Comparison of ENCODE assay signal across 14 cellular contexts in genomic region chr7:116726713-116727431, GRCh38. TPM values are rescaled to one million over a fixed set of nuclear protein-coding genes. Genes with fewer than 3 reads are reported as not detected.
DNase-seq lines count a peak whose midpoint lies in the region; ATAC-seq and TF ChIP-seq lines count a peak whose summit lies in the region.
"Had no signal": no experiment of that assay in that cellular context is flagged by ENCODE, and none has a peak within 500 bp of the region (broad histone marks: within the 10 kb centered on the region; RNA-seq: fewer than 3 reads in every experiment).

No MANE protein-coding gene starts in this region.

- peaks cover 4% of the 10 kb centered on the region for H3K36me3 Mint-ChIP-seq in progenitor cell of endocrine pancreas (ENCODE audit: insufficient read depth)

- TF ChIP-seq CTCF in PC-9 (conservative IDR thresholded peaks at IDR 0.05): no peak
- no peak for TF ChIP-seq CTCF in hepatocyte (IDR thresholded peaks at IDR 0.05; ENCODE audit: poor library complexity)
- TF ChIP-seq CTCF in progenitor cell of endocrine pancreas (IDR thresholded peaks at IDR 0.05; ENCODE audit: unreplicated experiment): no peak

- peak overlapping the region; percentile 40 for H3K27ac Mint-ChIP-seq in progenitor cell of endocrine pancreas
- H3K27ac Mint-ChIP-seq: activated CD8-positive, alpha-beta T cell treated with anti-CD3 and anti-CD28 coated beads for 36 hours had no signal

- H3K27me3 ChIP-seq in PC-9 (ENCODE audit: insufficient read depth, low read depth) (no peaks in the 10 kb centered on the region), hepatocyte (no peaks in the 10 kb centered on the region)
- H3K27me3 ChIP-seq: thyroid gland had no signal

- peaks cover 14% of the 10 kb centered on the region; the same call in 1 of the 2 replicates for H3F3A ChIP-seq in PC-9 (ENCODE audit: insufficient read depth, low read depth)

- H3K4me2 ChIP-seq in PC-9 (peak overlapping the region; percentile 29; the same call in 1 of the 2 replicates), hepatocyte (peak overlapping the region; percentile 53)

- WGBS in hepatocyte (ENCODE audit: low lambda C conversion rate, missing lambda C conversion rate): 58% methylated on average over 4 of the region's 4 CpGs

- no peak overlapping the region for H3K27ac ChIP-seq in PC-9
- H3K27ac ChIP-seq in hepatocyte: peak overlapping the region; percentile 69
- H3K27ac ChIP-seq: thyroid gland had no signal

- 0 out of 2 replicates have a peak, but pooled peaks cover 3% of the 10 kb centered on the region for H4K20me1 ChIP-seq in PC-9 (ENCODE audit: insufficient read depth)
- no peaks in the 10 kb centered on the region for H4K20me1 ChIP-seq in hepatocyte (ENCODE audit: insufficient read depth, poor library complexity, severe bottlenecking)

- peaks cover 31% of the 10 kb centered on the region for H3K4me1 ChIP-seq in PC-9 (replicated peaks; ENCODE audit: insufficient read depth)
- peaks cover 27% of the 10 kb centered on the region for H3K4me1 ChIP-seq in hepatocyte (ENCODE audit: insufficient read depth)

- no peak for TF ChIP-seq POLR2A in GM18505 (IDR thresholded peaks at IDR 0.05; ENCODE audit: borderline replicate concordance, extremely low read depth, insufficient read depth, insufficient read length)

- no peak overlapping the region for H3K4me3 Mint-ChIP-seq in progenitor cell of endocrine pancreas (ENCODE audit: low read depth)
- H3K4me3 Mint-ChIP-seq: activated CD8-positive, alpha-beta T cell treated with anti-CD3 and anti-CD28 coated beads for 36 hours had no signal

- CTCF ChIA-PET in PC-9 (lab: Charles Lee): interaction anchor here (0.5 kb wide), 1 partner anchor 546 kb away, joined by 4 read pairs; no protein-coding TSS in a partner anchor

- no peaks in the 10 kb centered on the region for H3K27me3 Mint-ChIP-seq in progenitor cell of endocrine pancreas

- H2AFZ ChIP-seq in PC-9 (no peak overlapping the region), hepatocyte (no peak overlapping the region)

- H3K4me3 ChIP-seq in PC-9 (no peak overlapping the region), hepatocyte (no peak overlapping the region)
- H3K4me3 ChIP-seq: thyroid gland had no signal

- H3K9me3 ChIP-seq in PC-9 (ENCODE audit: insufficient read depth, low read depth) (no peaks in the 10 kb centered on the region), hepatocyte (ENCODE audit: low read depth) (no peaks in the 10 kb centered on the region)
- H3K9me3 ChIP-seq: thyroid gland had no signal

- POLR2A ChIA-PET in PC-9 (lab: Charles Lee; ENCODE audit: unreplicated experiment): interaction anchor here (0.5 to 0.6 kb wide), 3 partner anchors 40 to 474 kb away, joined by 4 to 8 read pairs (median 6); no protein-coding TSS in a partner anchor

- H3K79me2 ChIP-seq in PC-9 (ENCODE audit: low read depth) (no peaks in the 10 kb centered on the region), hepatocyte (peaks cover 8% of the 10 kb centered on the region)

- peaks cover 39% of the 10 kb centered on the region for H3K4me1 Mint-ChIP-seq in progenitor cell of endocrine pancreas (ENCODE audit: low read depth)

- H3K36me3 ChIP-seq in PC-9 (ENCODE audit: low read depth): peaks cover 2% of the 10 kb centered on the region; the same call in 1 of the 2 replicates
- no peaks in the 10 kb centered on the region for H3K36me3 ChIP-seq in hepatocyte (replicated peaks; ENCODE audit: insufficient read depth, low read depth)
- H3K36me3 ChIP-seq: thyroid gland had no signal

- BruUV-seq in PC-9 (replicated peaks; lab: Mats Ljungman, UMichigan): no TSS peak

- DNase-seq in GM03348 (ENCODE audit: low spot score) (peak; percentile 53), PC-9 (no peak), hepatocyte (ENCODE audit: low spot score) (no peak), progenitor cell of endocrine pancreas (ENCODE audit: low spot score, unreplicated experiment) (no peak), GF-D8 (lab: John Stamatoyannopoulos, UW) (no peak)
- DNase-seq: activated CD8-positive, alpha-beta T cell treated with anti-CD3 and anti-CD28 coated beads for 36 hours; C1 segment of cervical spinal cord; DMS79; NCI-H2081 treated with DMSO at 0.1 percent for 48 hours; NCI-H524; stimulated activated CD4-positive, alpha-beta T cell treated with anti-CD3 and anti-CD28 coated beads, Interleukin-4, amount 100 ng/mL, for 4 hours; thyroid gland had no signal

- no peaks in the 10 kb centered on the region for H3K9me2 ChIP-seq in PC-9 (ENCODE audit: insufficient read depth)
- H3K9me2 ChIP-seq in hepatocyte (replicated peaks; ENCODE audit: insufficient read depth): no peaks in the 10 kb centered on the region

- intact Hi-C loops in PC-9 (cut with micrococcal nuclease; ENCODE audit: unreplicated experiment): no loop called here

- H3K9me3 Mint-ChIP-seq in progenitor cell of endocrine pancreas (ENCODE audit: low read depth): no peaks in the 10 kb centered on the region
- H3K9me3 Mint-ChIP-seq: activated CD8-positive, alpha-beta T cell treated with anti-CD3 and anti-CD28 coated beads for 36 hours had no signal

- no peak for ATAC-seq in esophagus mucosa
- ATAC-seq in GM18505 (IDR thresholded peaks at IDR 0.05; ENCODE audit: unreplicated experiment): no peak
- ATAC-seq: activated CD8-positive, alpha-beta T cell treated with anti-CD3 and anti-CD28 coated beads for 36 hours had no signal

RNA-seq across cellular contexts. Expression of gene MET, which starts 54.9 kb away (rescaled TPM):
- total RNA-seq in PC-9 (2021): 237 and 287 TPM in 2 replicates
- 29.3 and 35.7 TPM in 2 replicates for total RNA-seq in hepatocyte
- 6.5 and 12.7 TPM in 2 replicates for polyA plus RNA-seq in hepatocyte
- total RNA-seq in progenitor cell of endocrine pancreas: 44.4 and 46.0 TPM in 2 replicates
- 10.4 TPM for total RNA-seq in esophagus mucosa
